In genomic region chr6:70957284-70957617, GRCh38 we compare ENCODE assay signal across 10 cellular contexts. TPM values are rescaled to one million over a fixed set of nuclear protein-coding genes. Genes with fewer than 3 reads are reported as not detected.
A peak's percentile ranks its signal among the peaks of the same experiment; 100 is the strongest.
DNase-seq lines count a peak whose midpoint lies in the region; ATAC-seq, FAIRE-seq and TF ChIP-seq lines count a peak whose summit lies in the region.
"Had no signal": no experiment of that assay in that cellular context is flagged by ENCODE, and none has a peak within 500 bp of the region (broad histone marks: within the 10 kb centered on the region; RNA-seq: fewer than 3 reads in every experiment).

No MANE protein-coding gene starts in this region.

- H3K27ac ChIP-seq in keratinocyte (ENCODE audit: control insufficient read depth, insufficient read depth, low read length) (no peak overlapping the region), spleen (no peak overlapping the region)

- no peaks in the 10 kb centered on the region for H3K9me3 ChIP-seq in keratinocyte (ENCODE audit: control insufficient read depth, low read depth, low read length)
- no peaks in the 10 kb centered on the region for H3K9me3 ChIP-seq in spleen

- no peak overlapping the region for H3K9ac ChIP-seq in keratinocyte (ENCODE audit: control insufficient read depth, extremely low read depth, insufficient read depth, low read length)

- no peaks in the 10 kb centered on the region for H3K9me1 ChIP-seq in keratinocyte (ENCODE audit: control insufficient read depth, extremely low read depth, insufficient read depth, low read length)

- H3K4me2 ChIP-seq in keratinocyte (ENCODE audit: control insufficient read depth, extremely low read depth, insufficient read depth, low read depth, low read length) = peak overlapping the region; percentile 74

- H3K4me3 ChIP-seq in astrocyte of the cerebellum (ENCODE audit: low read depth, low read length) (peak overlapping the region; percentile 47), keratinocyte (ENCODE audit: control insufficient read depth in 2 of 3, extremely low read depth in 1 of 3, insufficient read depth in 2 of 3, low read depth in 1 of 3, low read length in 3 of 3) (peak overlapping the region in 1 of 3 experiments; percentile 55), spleen (peak overlapping the region; percentile 45 to 77 (median 54))

- ATAC-seq in GM18517 (IDR thresholded peaks at IDR 0.05; ENCODE audit: unreplicated experiment) = no peak
- no peak for ATAC-seq in HG03571 (IDR thresholded peaks at IDR 0.05; ENCODE audit: unreplicated experiment)

- no peaks in the 10 kb centered on the region for H4K20me1 ChIP-seq in keratinocyte (ENCODE audit: control insufficient read depth, extremely low read depth, insufficient read depth, low read length)

- H3K4me1 ChIP-seq in keratinocyte (ENCODE audit: control insufficient read depth, extremely low read depth, insufficient read depth, low read length) (peaks cover 4% of the 10 kb centered on the region), spleen (peaks cover 14 to 30% (median 26%) of the 10 kb centered on the region in 6 donors)

- intact Hi-C loops in spleen (cut with DNase I; ENCODE audit: low total_unique reads) = no loop called here

- H2AFZ ChIP-seq in keratinocyte (ENCODE audit: control insufficient read depth, low read length) = no peak overlapping the region

- H3K79me2 ChIP-seq in keratinocyte (ENCODE audit: control insufficient read depth, insufficient read depth, low read length) = no peaks in the 10 kb centered on the region

- WGBS in spleen, 5 donors = 6 to 12% (median 10%) methylated on average over 15 to 19 of the region's 19 CpGs

- no peak for TF ChIP-seq POLR2A in spleen (IDR thresholded peaks at IDR 0.05)

- in situ Hi-C loops in astrocyte of the cerebellum (cut with HindIII; ENCODE audit: low sequenced_read_pairs) = no loop called here

- FAIRE-seq in keratinocyte (lab: Jason Lieb, UNC) = no peak
- FAIRE-seq: A204.1 had no signal

- H3K27me3 ChIP-seq in keratinocyte (ENCODE audit: control insufficient read depth, extremely low read depth, insufficient read depth, low read length) = peaks cover 48% of the 10 kb centered on the region
- H3K27me3 ChIP-seq in spleen (replicated peaks in 1 of 7) = peaks cover 7 to 55% (median 46%) of the 10 kb centered on the region in 7 donors

- H3K36me3 ChIP-seq in keratinocyte (ENCODE audit: control insufficient read depth in 2 of 2, extremely low read depth in 1 of 2, insufficient read depth in 2 of 2, low read length in 2 of 2) (no peaks in the 10 kb centered on the region), spleen (no peaks in the 10 kb centered on the region)

- peak; percentile 17 to 44 for DNase-seq in NCI-H2081 (lab: John Stamatoyannopoulos, UW)
- DNase-seq in NCI-H2081 treated with DMSO at 0.1 percent for 48 hours (lab: John Stamatoyannopoulos, UW) = no peak
- DNase-seq in astrocyte of the cerebellum (ENCODE audit: low read depth) = no peak
- DNase-seq in keratinocyte (ENCODE audit: low read depth, low spot score) = no peak
- no peak for DNase-seq in spleen
- DNase-seq in SKM-1 (lab: John Stamatoyannopoulos, UW; ENCODE audit: unreplicated experiment) = no peak
- DNase-seq: activated CD4-positive, alpha-beta T cell treated with anti-CD3 and anti-CD28 coated beads, Interleukin-2, amount 10 ng/mL, durations not matched to agents 7 days and 5 days had no signal

- TF ChIP-seq CTCF in astrocyte of the cerebellum (IDR thresholded peaks at IDR 0.05; ENCODE audit: low read depth, low read length, missing control alignments) (no peak), keratinocyte (optimal IDR thresholded peaks at IDR 0.05 in 1 of 3, IDR thresholded peaks at IDR 0.05 in 1 of 3, conservative IDR thresholded peaks at IDR 0.05 in 1 of 3; ENCODE audit: extremely low read depth in 1 of 3, insufficient read depth in 2 of 3, low read length in 3 of 3) (no peak), spleen (IDR thresholded peaks at IDR 0.05 in 8 of 11, conservative IDR thresholded peaks at IDR 0.05 in 3 of 11) (no peak)

- dilution Hi-C loops in keratinocyte (cut with MboI; ENCODE audit: extremely low pct_ligation_motif_present, low sequenced_read_pairs) = no loop called here

RNA-seq across cellular contexts. Expression of gene B3GAT2, which starts 0.4 kb away (rescaled TPM):
- 0.01 TPM in 1 of 3 replicates, not detected in the others for polyA plus RNA-seq in keratinocyte
- not detected for polyA plus RNA-seq in keratinocyte (2011; ENCODE audit: low read depth)
- 0.02 TPM in 1 of 2 replicates, not detected in the other for polyA plus RNA-seq in keratinocyte (2011; cell fraction: cytosol; rRNA removed)
- polyA plus RNA-seq in keratinocyte (2011; cell fraction: nucleus; rRNA removed) = not detected in 2 replicates
- polyA plus RNA-seq in keratinocyte (2012; ENCODE audit: low replicate concordance) = 0.07 and 0.47 TPM in 2 replicates
- not detected in 3 replicates for polyA minus RNA-seq in keratinocyte
- polyA minus RNA-seq in keratinocyte (2011; cell fraction: cytosol; rRNA and poly(A)+ RNA removed) = not detected
- polyA minus RNA-seq in keratinocyte (2011; cell fraction: nucleus; rRNA and poly(A)+ RNA removed) = not detected in 2 replicates
- total RNA-seq in spleen = under 1 TPM in 1 of 7 donors, not detected in 6; 0.06 TPM
- polyA plus RNA-seq in spleen = under 1 TPM; 0.03 to 0.09 (median 0.04) TPM

Comparison
In these comparisons a context has a peak if more than half of its experiments do, and no peak if none do; other contexts are left out.
1. DNase-seq: peak in NCI-H2081 (2 of 2); none in NCI-H2081 treated with DMSO at 0.1 percent for 48 hours (single experiment), astrocyte of the cerebellum (single experiment), keratinocyte (single experiment), spleen (single experiment) and SKM-1 (single experiment).